In genomic region chr7:410395-410910, GRCh38 we compare ENCODE assay signal across 1 cellular context.
TF ChIP-seq lines count a peak whose summit lies in the region.

No MANE protein-coding gene starts in this region.

TF ChIP-seq in A549, 52 proteins besides CTCF, POLR2A, EP300 and RAD21 (continued from another document):
- no peak for TF ChIP-seq REST (IDR thresholded peaks at IDR 0.05)
- no peak for TF ChIP-seq HOXB5 (CRISPR knock-in tag; IDR thresholded peaks at IDR 0.05)
- no peak for TF ChIP-seq SMC3 (IDR thresholded peaks at IDR 0.05)
TF ChIP-seq in A549: peak in this region for 0.
